Comparison of ENCODE assay signal across 8 cellular contexts in genomic region chr6:105993341-105993740, GRCh38.
DNase-seq lines count a peak whose midpoint lies in the region; ATAC-seq and TF ChIP-seq lines count a peak whose summit lies in the region.

No MANE protein-coding gene starts in this region.

- H2AFZ ChIP-seq in DND-41 (ENCODE audit: low read depth, low read length), result peak overlapping the region; percentile 95

- H3K4me3 ChIP-seq in DND-41 (ENCODE audit: low read depth in 1 of 2, low read length in 2 of 2) (peak overlapping the region in 1 of 2 experiments; percentile 72; a peak in 1 of 4 replicates), NT2/D1 (ENCODE audit: insufficient read length, low read depth) (peak overlapping the region; percentile 45), duodenal mucosa (ENCODE audit: low read depth in 1 of 2, low read length in 2 of 2) (peak overlapping the region; percentile 75 to 88), neutrophil (ENCODE audit: low read depth in 1 of 2, low read length in 1 of 2) (peak overlapping the region; percentile 77 to 87)

- ATAC-seq in DND-41 (ENCODE audit: insufficient read depth, low read depth) (no peak), GM21717 (IDR thresholded peaks at IDR 0.05; ENCODE audit: unreplicated experiment) (no peak), HG02970 (IDR thresholded peaks at IDR 0.05; ENCODE audit: low FRiP score, unreplicated experiment) (no peak)

- no peaks in the 10 kb centered on the region for H3K79me2 ChIP-seq in DND-41 (ENCODE audit: insufficient read depth, low read length)

- peak overlapping the region; percentile 79 for H3K9ac ChIP-seq in DND-41 (ENCODE audit: low read depth, low read length)
- H3K9ac ChIP-seq in NT2/D1 (ENCODE audit: insufficient read length, low read depth), result no peak overlapping the region
- peak overlapping the region in 1 of 2 donors; percentile 76 for H3K9ac ChIP-seq in duodenal mucosa (ENCODE audit: low read depth in 1 of 2, low read length in 2 of 2)

- H3K9me3 ChIP-seq in DND-41 (ENCODE audit: insufficient read depth, low read length, severe bottlenecking) (no peaks in the 10 kb centered on the region), NT2/D1 (ENCODE audit: insufficient read depth, low read length) (no peaks in the 10 kb centered on the region), duodenal mucosa (ENCODE audit: control insufficient read depth in 1 of 2, low read length in 2 of 2) (no peaks in the 10 kb centered on the region), neutrophil (no peaks in the 10 kb centered on the region)

- no peaks in the 10 kb centered on the region for H4K20me1 ChIP-seq in DND-41 (ENCODE audit: insufficient read depth, low read length)

- H3K36me3 ChIP-seq in DND-41 (ENCODE audit: insufficient read depth, low read length) (no peaks in the 10 kb centered on the region), NT2/D1 (ENCODE audit: insufficient read depth, insufficient read length, low read length) (no peaks in the 10 kb centered on the region), duodenal mucosa (ENCODE audit: control insufficient read depth in 1 of 2, insufficient read depth in 2 of 2, low read length in 2 of 2) (no peaks in the 10 kb centered on the region), neutrophil (no peaks in the 10 kb centered on the region)

- DNase-seq in DND-41 (peak; percentile 27), NT2/D1 (ENCODE audit: low read depth, low spot score) (no peak), caudate nucleus (lab: John Stamatoyannopoulos, UW) (no peak)
- no peak for DNase-seq in central memory CD4-positive, alpha-beta T cell

- H3K27ac ChIP-seq in DND-41 (ENCODE audit: low read length) (peak overlapping the region; percentile 94), duodenal mucosa (ENCODE audit: low read depth, low read length) (peak overlapping the region; percentile 77), neutrophil (no peak overlapping the region), caudate nucleus (ENCODE audit: low read depth, low read length) (no peak overlapping the region)

- TF ChIP-seq CTCF in DND-41 (IDR thresholded peaks at IDR 0.05; ENCODE audit: borderline replicate concordance, extremely low read depth, low read length, poor library complexity, severe bottlenecking) (no peak), neutrophil (IDR thresholded peaks at IDR 0.05) (no peak)

- H3K27me3 ChIP-seq in DND-41 (ENCODE audit: insufficient read depth, low read length, poor library complexity), result peaks cover 4% of the 10 kb centered on the region
- peaks cover 97% of the 10 kb centered on the region for H3K27me3 ChIP-seq in NT2/D1 (ENCODE audit: insufficient read depth, insufficient read length)
- H3K27me3 ChIP-seq in duodenal mucosa (ENCODE audit: control insufficient read depth in 1 of 2, insufficient read depth in 2 of 2, low read length in 2 of 2), result peaks cover 13 to 14% of the 10 kb centered on the region in 2 donors
- peaks cover 82% of the 10 kb centered on the region for H3K27me3 ChIP-seq in neutrophil

- peaks cover 52% of the 10 kb centered on the region for H3K4me1 ChIP-seq in DND-41 (ENCODE audit: insufficient read depth, low read length)
- no peaks in the 10 kb centered on the region for H3K4me1 ChIP-seq in NT2/D1 (ENCODE audit: insufficient read depth, insufficient read length)
- H3K4me1 ChIP-seq in duodenal mucosa (ENCODE audit: control insufficient read depth in 1 of 2, insufficient read depth in 2 of 2, low read length in 2 of 2), result peaks cover 23 to 27% of the 10 kb centered on the region in 2 donors
- peaks cover 29 to 30% of the 10 kb centered on the region in 2 experiments for H3K4me1 ChIP-seq in neutrophil (ENCODE audit: control insufficient read depth in 1 of 2, insufficient read depth in 1 of 2, low read depth in 1 of 2, low read length in 1 of 2)

- peak overlapping the region; percentile 92 for H3K4me2 ChIP-seq in DND-41 (ENCODE audit: insufficient read depth, low read length)

Comparison
In these comparisons a context has a peak if more than half of its experiments do, and no peak if none do; other contexts are left out.
1. H3K27ac ChIP-seq: peak in DND-41 (single experiment) and duodenal mucosa (single experiment); none in neutrophil (single experiment) and caudate nucleus (single experiment).